Comparison of ENCODE assay signal across 21 cellular contexts in genomic region chr10:125961743-125962142, GRCh38.
"Had no signal": no experiment of that assay in that cellular context is flagged by ENCODE, and none has a peak within 500 bp of the region (broad histone marks: within the 10 kb centered on the region; RNA-seq: fewer than 3 reads in every experiment).

No MANE protein-coding gene starts in this region.

- H3K4me3 ChIP-seq: ascending aorta, coronary artery, pancreas, sigmoid colon, thoracic aorta, upper lobe of right lung had no signal

- ATAC-seq: activated naive CD8-positive, alpha-beta T cell treated with anti-CD3 and anti-CD28 coated beads, Interleukin-2, amount 50 U/mL, for 24 hours; activated T-cell treated with anti-CD3 and anti-CD28 coated beads, Interleukin-2, amount 50 U/mL, for 4 hours; esophagus mucosa; left cardiac atrium; naive thymus-derived CD8-positive, alpha-beta T cell; pancreas; stimulated activated memory B cell treated with anti-CD40 and anti-IgM and Interleukin-4, amounts not matched to agents 10 μg/mL and 1 μg/mL and 100 μg/mL, for 72 hours; upper lobe of right lung had no signal

- DNase-seq: activated CD4-positive, alpha-beta T cell treated with anti-CD3 and anti-CD28 coated beads, Interleukin-2, amount 50 U/mL, for 1 hour; activated CD4-positive, CD25-positive, alpha-beta regulatory T cell treated with anti-CD3 and anti-CD28 coated beads, Interleukin-2, amount 50 U/mL, for 72 hours; activated CD8-positive, alpha-beta memory T cell treated with anti-CD3 and anti-CD28 coated beads, Interleukin-2, amount 50 U/mL, for 4 hours; activated effector memory CD4-positive, alpha-beta T cell treated with Interleukin-2 at 50 U/mL for 16 hours; activated naive CD4-positive, alpha-beta T cell treated with anti-CD3 and anti-CD28 coated beads, Interleukin-2, amount 10 ng/mL, durations not matched to agents 7 days and 5 days; activated naive CD8-positive, alpha-beta T cell treated with anti-CD3 and anti-CD28 coated beads, Interleukin-2, amount 50 U/mL, for 24 hours; activated T-cell treated with anti-CD3 and anti-CD28 coated beads, Interleukin-2, amount 50 U/mL, for 4 hours; left cardiac atrium; mesenchymal stem cell; naive thymus-derived CD8-positive, alpha-beta T cell; pancreas; sigmoid colon; stimulated activated CD4-positive, alpha-beta T cell treated with anti-CD3 and anti-CD28 coated beads, Interleukin-4, amount 100 ng/mL, for 4 hours; T-helper 9 cell; upper lobe of right lung had no signal

- H3K27ac ChIP-seq: ascending aorta, coronary artery, pancreas, sigmoid colon, thoracic aorta, upper lobe of right lung had no signal

- H3K27ac Mint-ChIP-seq: activated naive CD4-positive, alpha-beta T cell treated with anti-CD3 and anti-CD28 coated beads, Interleukin-2, amount 10 ng/mL, durations not matched to agents 7 days and 5 days; activated naive CD8-positive, alpha-beta T cell treated with anti-CD3 and anti-CD28 coated beads, Interleukin-2, amount 50 U/mL, for 24 hours; naive thymus-derived CD8-positive, alpha-beta T cell; stimulated activated memory B cell treated with anti-CD40 and anti-IgM and Interleukin-4, amounts not matched to agents 10 μg/mL and 1 μg/mL and 100 μg/mL, for 72 hours had no signal

- H3K9me3 Mint-ChIP-seq: activated naive CD4-positive, alpha-beta T cell treated with anti-CD3 and anti-CD28 coated beads, Interleukin-2, amount 10 ng/mL, durations not matched to agents 7 days and 5 days; activated naive CD8-positive, alpha-beta T cell treated with anti-CD3 and anti-CD28 coated beads, Interleukin-2, amount 50 U/mL, for 24 hours; activated T-cell treated with anti-CD3 and anti-CD28 coated beads, Interleukin-2, amount 50 U/mL, for 4 hours; central memory CD8-positive, alpha-beta T cell had no signal

- H3K4me1 Mint-ChIP-seq: activated naive CD4-positive, alpha-beta T cell treated with anti-CD3 and anti-CD28 coated beads, Interleukin-2, amount 10 ng/mL, durations not matched to agents 7 days and 5 days; activated naive CD8-positive, alpha-beta T cell treated with anti-CD3 and anti-CD28 coated beads, Interleukin-2, amount 50 U/mL, for 24 hours; central memory CD8-positive, alpha-beta T cell; naive thymus-derived CD8-positive, alpha-beta T cell; stimulated activated memory B cell treated with anti-CD40 and anti-IgM and Interleukin-4, amounts not matched to agents 10 μg/mL and 1 μg/mL and 100 μg/mL, for 72 hours had no signal

- H3K4me3 Mint-ChIP-seq: activated naive CD4-positive, alpha-beta T cell treated with anti-CD3 and anti-CD28 coated beads, Interleukin-2, amount 10 ng/mL, durations not matched to agents 7 days and 5 days; activated naive CD8-positive, alpha-beta T cell treated with anti-CD3 and anti-CD28 coated beads, Interleukin-2, amount 50 U/mL, for 24 hours; activated T-cell treated with anti-CD3 and anti-CD28 coated beads, Interleukin-2, amount 50 U/mL, for 4 hours; central memory CD8-positive, alpha-beta T cell; naive thymus-derived CD8-positive, alpha-beta T cell; stimulated activated memory B cell treated with anti-CD40 and anti-IgM and Interleukin-4, amounts not matched to agents 10 μg/mL and 1 μg/mL and 100 μg/mL, for 72 hours had no signal

- H3K27me3 Mint-ChIP-seq: activated naive CD4-positive, alpha-beta T cell treated with anti-CD3 and anti-CD28 coated beads, Interleukin-2, amount 10 ng/mL, durations not matched to agents 7 days and 5 days; central memory CD8-positive, alpha-beta T cell; stimulated activated memory B cell treated with anti-CD40 and anti-IgM and Interleukin-4, amounts not matched to agents 10 μg/mL and 1 μg/mL and 100 μg/mL, for 72 hours had no signal

- H3K4me1 ChIP-seq: ascending aorta, pancreas, sigmoid colon, upper lobe of right lung had no signal

- H3K36me3 ChIP-seq: ascending aorta, pancreas, sigmoid colon, thoracic aorta, upper lobe of right lung had no signal

- H3K36me3 Mint-ChIP-seq: activated naive CD4-positive, alpha-beta T cell treated with anti-CD3 and anti-CD28 coated beads, Interleukin-2, amount 10 ng/mL, durations not matched to agents 7 days and 5 days; stimulated activated memory B cell treated with anti-CD40 and anti-IgM and Interleukin-4, amounts not matched to agents 10 μg/mL and 1 μg/mL and 100 μg/mL, for 72 hours had no signal

- H3K9me3 ChIP-seq: pancreas, thoracic aorta had no signal

- H3K27me3 ChIP-seq: ascending aorta, pancreas, sigmoid colon, upper lobe of right lung had no signal
